ENCODE assay signal across 9 cellular contexts in the genomic region with DNA sequence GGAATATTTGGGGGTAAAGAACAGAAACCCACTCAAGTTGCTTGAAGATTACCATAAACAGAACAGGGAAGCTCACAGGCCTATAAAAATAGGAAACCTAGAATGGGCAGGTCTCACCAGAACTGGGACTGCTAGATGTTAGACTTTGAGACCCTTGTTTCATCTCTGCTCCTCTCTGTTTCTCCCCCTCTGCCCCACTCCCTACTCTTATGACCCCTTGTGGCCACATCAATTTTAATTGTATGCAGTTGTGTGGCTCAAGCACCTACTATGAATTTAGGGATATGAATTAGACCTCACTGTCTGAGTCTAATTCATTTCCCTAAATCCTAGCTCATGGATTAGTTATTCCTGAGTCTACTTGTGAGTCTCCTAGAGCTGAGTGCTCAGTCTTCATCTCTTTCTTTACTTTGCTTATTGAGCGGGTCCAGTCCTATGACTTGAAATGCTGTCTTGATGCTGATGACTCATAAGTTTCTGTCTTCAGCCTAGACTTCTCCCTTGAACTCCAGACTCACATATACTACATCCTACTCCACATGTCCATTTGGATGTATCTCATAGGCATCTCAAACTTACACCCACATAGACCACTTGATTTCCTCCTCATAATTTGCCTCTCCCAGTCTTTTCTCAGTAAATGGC.
A peak's percentile ranks its signal among the peaks of the same experiment; 100 is the strongest.
DNase-seq lines count a peak whose midpoint lies in the region; ATAC-seq and TF ChIP-seq lines count a peak whose summit lies in the region.
"Had no signal": no experiment of that assay in that cellular context is flagged by ENCODE, and none has a peak within 500 bp of the region (broad histone marks: within the 10 kb centered on the region; RNA-seq: fewer than 3 reads in every experiment).

No MANE protein-coding gene starts in this region.

- no peaks in the 10 kb centered on the region for H4K20me1 ChIP-seq in HCT116 (ENCODE audit: insufficient read depth)

- no peaks in the 10 kb centered on the region for H3K9me2 ChIP-seq in HCT116 (ENCODE audit: insufficient read depth)

- no peak overlapping the region for H3K4me2 ChIP-seq in HCT116 (ENCODE audit: low read length)

- TF ChIP-seq POLR2A in HCT116 (IDR thresholded peaks at IDR 0.05; ENCODE audit: borderline replicate concordance, extremely low read depth, insufficient read depth, insufficient read length) (no peak), prostate gland (IDR thresholded peaks at IDR 0.05) (no peak)

- H3K79me2 ChIP-seq in HCT116 (ENCODE audit: insufficient read depth, low read length) = no peaks in the 10 kb centered on the region

- H3K36me3 ChIP-seq in HCT116 (ENCODE audit: control insufficient read depth in 1 of 2, insufficient read depth in 2 of 2, low read length in 2 of 2) = no peaks in the 10 kb centered on the region
- H3K36me3 ChIP-seq in prostate gland = no peaks in the 10 kb centered on the region

- intact Hi-C loops in HCT116 (cut with micrococcal nuclease) (no loop called here), prostate gland (cut with DNase I) (no loop called here)

- TF ChIP-seq CTCF in GM10266 (IDR thresholded peaks at IDR 0.05; ENCODE audit: control insufficient read depth, insufficient read depth, low read depth, missing control alignments) = peak; percentile 32
- TF ChIP-seq CTCF in HCT116 (IDR thresholded peaks at IDR 0.05 in 2 of 3, conservative IDR thresholded peaks at IDR 0.05 in 1 of 3; ENCODE audit: borderline replicate concordance in 1 of 3, insufficient read depth in 1 of 3, low read depth in 2 of 3, low read length in 2 of 3) = peak in 2 of 3 experiments; percentile 12 to 32; a peak in 3 of 6 replicates
- TF ChIP-seq CTCF in prostate gland (IDR thresholded peaks at IDR 0.05) = no peak

- peak; percentile 20; the same call in 1 of the 2 replicates for TF ChIP-seq RAD21 in HCT116 (IDR thresholded peaks at IDR 0.05; ENCODE audit: low read depth)

- H3K9me3 ChIP-seq in HCT116 (ENCODE audit: control insufficient read depth in 1 of 2, insufficient read depth in 1 of 2, low read depth in 1 of 2, low read length in 2 of 2) = no peaks in the 10 kb centered on the region
- H3K9me3 ChIP-seq in prostate gland = no peaks in the 10 kb centered on the region

- in situ Hi-C loops in SK-MEL-5 (cut with HindIII; ENCODE audit: low pct_unique_long_range_greater_than_20kb, low sequenced_read_pairs) = no loop called here

- 92% methylated on average over 1 of the region's 1 CpG for WGBS in prostate gland

- DNase-seq in GM10266 (ENCODE audit: extremely low spot score) = peak; percentile 13
- no peak for DNase-seq in HCT116 (ENCODE audit: low read depth, low spot score)
- peak; percentile 53 for DNase-seq in SK-MEL-5 (ENCODE audit: low read depth, low spot score)
- DNase-seq in left lobe of liver (ENCODE audit: low spot score) = no peak
- no peak for DNase-seq in prostate gland (ENCODE audit: low spot score)
- no peak for DNase-seq in NCI-H1092 (lab: John Stamatoyannopoulos, UW)
- DNase-seq in activated CD4-positive, CD25-positive, alpha-beta regulatory T cell (lab: John Stamatoyannopoulos, UW) = no peak
- DNase-seq: NCI-H2107 had no signal

- H3K27me3 ChIP-seq in HCT116 (ENCODE audit: insufficient read depth, low read length) = 0 out of 2 replicates have a peak, but pooled peaks cover 3% of the 10 kb centered on the region
- no peaks in the 10 kb centered on the region for H3K27me3 ChIP-seq in prostate gland (replicated peaks; ENCODE audit: insufficient read depth)

- H3K4me1 ChIP-seq in HCT116 (ENCODE audit: control insufficient read depth in 1 of 2, insufficient read depth in 2 of 2, low read length in 2 of 2) = no peaks in the 10 kb centered on the region
- no peaks in the 10 kb centered on the region for H3K4me1 ChIP-seq in prostate gland (replicated peaks)

- BruUV-seq in HCT116 (replicated peaks; lab: Mats Ljungman, UMichigan) = no TSS peak

- ATAC-seq in HCT116 (peak; percentile 64; the same call in 1 of the 2 replicates), left lobe of liver (peak; percentile 65), GM18517 (IDR thresholded peaks at IDR 0.05; ENCODE audit: unreplicated experiment) (no peak)

- RAD21 ChIA-PET in HCT116 (lab: Charles Lee; ENCODE audit: low non-redundant PET in 1 of 2, low total read pairs in 2 of 2, uncharacterized antibody in 2 of 2, unreplicated experiment in 2 of 2) = no interaction called here

- no peak overlapping the region for H2AFZ ChIP-seq in HCT116 (ENCODE audit: low read depth, low read length, poor library complexity, severe bottlenecking)

- H3K9ac ChIP-seq in HCT116 (ENCODE audit: low read length) = no peak overlapping the region

- H3K27ac ChIP-seq in HCT116 (ENCODE audit: low read depth, low read length) (no peak overlapping the region), prostate gland (no peak overlapping the region)

- CTCF ChIA-PET in HCT116 (lab: Charles Lee) = interaction anchor here (1.3 kb wide), 1 partner anchor 221 kb away, joined by 3 read pairs; no protein-coding TSS in a partner anchor

- POLR2A ChIA-PET in HCT116 (lab: Charles Lee) = no interaction called here

- H3K4me3 ChIP-seq in HCT116 (replicated peaks in 1 of 2; ENCODE audit: low read depth in 1 of 2, low read length in 2 of 2) = no peak overlapping the region
- H3K4me3 ChIP-seq in prostate gland = no peak overlapping the region

TF ChIP-seq in HCT116, 20 proteins besides CTCF, POLR2A, EP300 and RAD21:
- TF ChIP-seq CEBPB (IDR thresholded peaks at IDR 0.05; ENCODE audit: low read depth) = no peak
- TF ChIP-seq, protein P1, sequence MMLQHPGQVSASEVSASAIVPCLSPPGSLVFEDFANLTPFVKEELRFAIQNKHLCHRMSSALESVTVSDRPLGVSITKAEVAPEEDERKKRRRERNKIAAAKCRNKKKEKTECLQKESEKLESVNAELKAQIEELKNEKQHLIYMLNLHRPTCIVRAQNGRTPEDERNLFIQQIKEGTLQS (IDR thresholded peaks at IDR 0.05) = no peak
- no peak for TF ChIP-seq EZH2phosphoT487 (IDR thresholded peaks at IDR 0.05; ENCODE audit: borderline replicate concordance)
- TF ChIP-seq YY1 (IDR thresholded peaks at IDR 0.05; ENCODE audit: extremely low read depth, insufficient replicate concordance, low read depth, low read length) = no peak
- TF ChIP-seq EZH2 (IDR thresholded peaks at IDR 0.05) = no peak
- TF ChIP-seq ZFX (IDR thresholded peaks at IDR 0.05) = no peak
- no peak for TF ChIP-seq EGR1 (IDR thresholded peaks at IDR 0.05; ENCODE audit: low read depth)
- TF ChIP-seq, protein P2, sequence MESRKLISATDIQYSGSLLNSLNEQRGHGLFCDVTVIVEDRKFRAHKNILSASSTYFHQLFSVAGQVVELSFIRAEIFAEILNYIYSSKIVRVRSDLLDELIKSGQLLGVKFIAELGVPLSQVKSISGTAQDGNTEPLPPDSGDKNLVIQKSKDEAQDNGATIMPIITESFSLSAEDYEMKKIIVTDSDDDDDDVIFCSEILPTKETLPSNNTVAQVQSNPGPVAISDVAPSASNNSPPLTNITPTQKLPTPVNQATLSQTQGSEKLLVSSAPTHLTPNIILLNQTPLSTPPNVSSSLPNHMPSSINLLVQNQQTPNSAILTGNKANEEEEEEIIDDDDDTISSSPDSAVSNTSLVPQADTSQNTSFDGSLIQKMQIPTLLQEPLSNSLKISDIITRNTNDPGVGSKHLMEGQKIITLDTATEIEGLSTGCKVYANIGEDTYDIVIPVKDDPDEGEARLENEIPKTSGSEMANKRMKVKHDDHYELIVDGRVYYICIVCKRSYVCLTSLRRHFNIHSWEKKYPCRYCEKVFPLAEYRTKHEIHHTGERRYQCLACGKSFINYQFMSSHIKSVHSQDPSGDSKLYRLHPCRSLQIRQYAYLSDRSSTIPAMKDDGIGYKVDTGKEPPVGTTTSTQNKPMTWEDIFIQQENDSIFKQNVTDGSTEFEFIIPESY (IDR thresholded peaks at IDR 0.05; ENCODE audit: extremely low read depth, insufficient replicate concordance, low read length) = no peak
- TF ChIP-seq FOSL1 (IDR thresholded peaks at IDR 0.05; ENCODE audit: low read depth) = no peak
- no peak for TF ChIP-seq ELF1 (IDR thresholded peaks at IDR 0.05; ENCODE audit: borderline replicate concordance, low read depth)
- no peak for TF ChIP-seq SRF (IDR thresholded peaks at IDR 0.05; ENCODE audit: low read depth)
- TF ChIP-seq, protein P3, sequence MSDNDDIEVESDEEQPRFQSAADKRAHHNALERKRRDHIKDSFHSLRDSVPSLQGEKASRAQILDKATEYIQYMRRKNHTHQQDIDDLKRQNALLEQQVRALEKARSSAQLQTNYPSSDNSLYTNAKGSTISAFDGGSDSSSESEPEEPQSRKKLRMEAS (IDR thresholded peaks at IDR 0.05) = no peak
- TF ChIP-seq JUND (IDR thresholded peaks at IDR 0.05) = no peak
- TF ChIP-seq, protein P4, sequence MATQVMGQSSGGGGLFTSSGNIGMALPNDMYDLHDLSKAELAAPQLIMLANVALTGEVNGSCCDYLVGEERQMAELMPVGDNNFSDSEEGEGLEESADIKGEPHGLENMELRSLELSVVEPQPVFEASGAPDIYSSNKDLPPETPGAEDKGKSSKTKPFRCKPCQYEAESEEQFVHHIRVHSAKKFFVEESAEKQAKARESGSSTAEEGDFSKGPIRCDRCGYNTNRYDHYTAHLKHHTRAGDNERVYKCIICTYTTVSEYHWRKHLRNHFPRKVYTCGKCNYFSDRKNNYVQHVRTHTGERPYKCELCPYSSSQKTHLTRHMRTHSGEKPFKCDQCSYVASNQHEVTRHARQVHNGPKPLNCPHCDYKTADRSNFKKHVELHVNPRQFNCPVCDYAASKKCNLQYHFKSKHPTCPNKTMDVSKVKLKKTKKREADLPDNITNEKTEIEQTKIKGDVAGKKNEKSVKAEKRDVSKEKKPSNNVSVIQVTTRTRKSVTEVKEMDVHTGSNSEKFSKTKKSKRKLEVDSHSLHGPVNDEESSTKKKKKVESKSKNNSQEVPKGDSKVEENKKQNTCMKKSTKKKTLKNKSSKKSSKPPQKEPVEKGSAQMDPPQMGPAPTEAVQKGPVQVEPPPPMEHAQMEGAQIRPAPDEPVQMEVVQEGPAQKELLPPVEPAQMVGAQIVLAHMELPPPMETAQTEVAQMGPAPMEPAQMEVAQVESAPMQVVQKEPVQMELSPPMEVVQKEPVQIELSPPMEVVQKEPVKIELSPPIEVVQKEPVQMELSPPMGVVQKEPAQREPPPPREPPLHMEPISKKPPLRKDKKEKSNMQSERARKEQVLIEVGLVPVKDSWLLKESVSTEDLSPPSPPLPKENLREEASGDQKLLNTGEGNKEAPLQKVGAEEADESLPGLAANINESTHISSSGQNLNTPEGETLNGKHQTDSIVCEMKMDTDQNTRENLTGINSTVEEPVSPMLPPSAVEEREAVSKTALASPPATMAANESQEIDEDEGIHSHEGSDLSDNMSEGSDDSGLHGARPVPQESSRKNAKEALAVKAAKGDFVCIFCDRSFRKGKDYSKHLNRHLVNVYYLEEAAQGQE (IDR thresholded peaks at IDR 0.05; ENCODE audit: low read depth) = no peak
- TF ChIP-seq SIN3A (IDR thresholded peaks at IDR 0.05; ENCODE audit: low read depth) = no peak
- no peak for TF ChIP-seq POLR2AphosphoS5 (IDR thresholded peaks at IDR 0.05; ENCODE audit: low read depth, low read length)
- TF ChIP-seq CBX3 (IDR thresholded peaks at IDR 0.05; ENCODE audit: low read depth) = no peak
- TF ChIP-seq TCF7L2 (IDR thresholded peaks at IDR 0.05; ENCODE audit: borderline replicate concordance, extremely low read depth, insufficient read depth, insufficient read length) = no peak

Comparison
In these comparisons a context has a peak if more than half of its experiments do, and no peak if none do; other contexts are left out.
1. DNase-seq: peak in GM10266 (single experiment) and SK-MEL-5 (single experiment); none in HCT116 (single experiment), left lobe of liver (single experiment), prostate gland (single experiment), NCI-H1092 (single experiment) and activated CD4-positive, CD25-positive, alpha-beta regulatory T cell (0 of 4).
2. CTCF ChIP-seq: peak in GM10266 (single experiment) and HCT116 (2 of 3); none in prostate gland (0 of 4).